Comparison of ENCODE assay signal across 1 cellular context in the genomic region with DNA sequence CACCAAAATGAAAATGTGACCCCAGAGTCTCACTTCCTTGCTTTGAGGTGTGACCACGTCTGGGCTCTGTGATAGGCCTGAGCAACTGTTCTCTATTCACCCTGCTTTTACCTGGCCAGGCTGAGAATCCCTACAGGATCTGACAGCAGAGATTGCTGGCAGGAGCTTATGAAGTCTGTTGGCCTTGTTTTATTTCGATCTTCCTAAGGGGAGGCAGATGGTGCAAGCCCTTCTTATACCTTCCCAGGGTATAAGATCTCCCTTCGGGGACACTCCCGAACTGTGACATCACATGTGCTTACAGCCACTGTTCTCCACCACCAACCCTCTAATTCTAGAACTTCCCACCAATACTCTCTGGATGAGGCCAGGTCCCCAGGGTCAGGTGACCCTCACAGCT.
TF ChIP-seq lines count a peak whose summit lies in the region.

No MANE protein-coding gene starts in this region.

TF ChIP-seq in H1, 55 proteins besides CTCF, POLR2A, EP300 and RAD21 (continued from another document):
- TF ChIP-seq NANOG (IDR thresholded peaks at IDR 0.05; ENCODE audit: insufficient read depth, low read depth, low read length, poor library complexity, severe bottlenecking) (no peak), KDM5A (IDR thresholded peaks at IDR 0.05; ENCODE audit: low read length) (no peak)
- TF ChIP-seq, protein P1, sequence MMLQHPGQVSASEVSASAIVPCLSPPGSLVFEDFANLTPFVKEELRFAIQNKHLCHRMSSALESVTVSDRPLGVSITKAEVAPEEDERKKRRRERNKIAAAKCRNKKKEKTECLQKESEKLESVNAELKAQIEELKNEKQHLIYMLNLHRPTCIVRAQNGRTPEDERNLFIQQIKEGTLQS (IDR thresholded peaks at IDR 0.05; ENCODE audit: insufficient read depth, low read depth, low read length) = no peak
